19 cellular contexts compared by ENCODE assay signal in genomic region chr12:27575780-27576154, GRCh38. TPM values are rescaled to one million over a fixed set of nuclear protein-coding genes. Genes with fewer than 3 reads are reported as not detected.
A peak's percentile ranks its signal among the peaks of the same experiment; 100 is the strongest.
DNase-seq lines count a peak whose midpoint lies in the region; ATAC-seq and TF ChIP-seq lines count a peak whose summit lies in the region.
"Had no signal": no experiment of that assay in that cellular context is flagged by ENCODE, and none has a peak within 500 bp of the region (broad histone marks: within the 10 kb centered on the region; RNA-seq: fewer than 3 reads in every experiment).

No MANE protein-coding gene starts in this region.

- H3K27ac ChIP-seq in heart left ventricle, result peak overlapping the region in 8 of 12 donors; percentile 20 to 64 (median 36)
- peak overlapping the region; percentile 99 for H3K27ac ChIP-seq in brain microvascular endothelial cell
- no peak overlapping the region for H3K27ac ChIP-seq in Karpas-422 (ENCODE audit: low read length)
- no peak overlapping the region for H3K27ac ChIP-seq in psoas muscle
- H3K27ac ChIP-seq: PC-9, tibial artery, WERI-Rb-1 had no signal

- 12 to 34% (median 23%) methylated on average over 1 of the region's 1 CpG for WGBS in heart left ventricle, 4 donors
- WGBS in psoas muscle, 3 donors, result 48 to 64% (median 56%) methylated on average over 1 of the region's 1 CpG

- no peaks in the 10 kb centered on the region for H3K9me2 ChIP-seq in Karpas-422 (replicated peaks; ENCODE audit: insufficient read depth, low read length)

- H3K9me3 ChIP-seq in heart left ventricle, result no peaks in the 10 kb centered on the region
- no peaks in the 10 kb centered on the region for H3K9me3 ChIP-seq in Karpas-422 (ENCODE audit: low read length)
- H3K9me3 ChIP-seq in psoas muscle, result no peaks in the 10 kb centered on the region
- H3K9me3 ChIP-seq: tibial artery had no signal

- no peak for TF ChIP-seq POLR2A in heart left ventricle (IDR thresholded peaks at IDR 0.05)

- peaks cover 6 to 96% (median 69%) of the 10 kb centered on the region in 12 donors for H3K4me1 ChIP-seq in heart left ventricle
- no peaks in the 10 kb centered on the region for H3K4me1 ChIP-seq in Karpas-422 (ENCODE audit: low read length)
- peaks cover 19% of the 10 kb centered on the region for H3K4me1 ChIP-seq in psoas muscle

- H3K9me3 Mint-ChIP-seq in mesothelial cell of epicardium, result no peaks in the 10 kb centered on the region
- H3K9me3 Mint-ChIP-seq: activated T-helper 2 cell treated with anti-CD3 and anti-CD28 coated beads, Interferon-gamma antibody, Interleukin-2, Interleukin-4, amounts not matched to agents 10 μg/mL and 5 μg/mL and 100 μg/mL, durations not matched to agents 14 hours and 24 hours and 36 hours; CD4-positive, alpha-beta T cell had no signal

- intact Hi-C loops in heart left ventricle (cut with DNase I), result no loop called here
- intact Hi-C loops in Right ventricle myocardium superior (cut with DNase I), result no loop called here
- intact Hi-C loops in psoas muscle (cut with DNase I), result no loop called here

- in situ Hi-C loops in brain microvascular endothelial cell (cut with HindIII; ENCODE audit: low pct_ligation_motif_present, low sequenced_read_pairs), result no loop called here

- H3K36me3 ChIP-seq in heart left ventricle (peaks cover 0 to 18% (median 0%) of the 10 kb centered on the region in 9 donors), brain microvascular endothelial cell (replicated peaks) (peaks cover 17% of the 10 kb centered on the region), Karpas-422 (ENCODE audit: insufficient read depth, low read length) (no peaks in the 10 kb centered on the region), psoas muscle (ENCODE audit: insufficient read depth in 1 of 2, low read depth in 1 of 2) (peaks cover 0 to 9% of the 10 kb centered on the region in 2 donors)
- H3K36me3 ChIP-seq: WERI-Rb-1 had no signal

- peaks cover 28% of the 10 kb centered on the region for H3K4me1 Mint-ChIP-seq in mesothelial cell of epicardium

- no peaks in the 10 kb centered on the region for H4K20me1 ChIP-seq in Karpas-422 (ENCODE audit: insufficient read depth, low read depth, low read length)

- ATAC-seq in heart left ventricle, result no peak
- ATAC-seq in Right ventricle myocardium superior (ENCODE audit: poor library complexity), result no peak
- no peak for ATAC-seq in HG03039 (IDR thresholded peaks at IDR 0.05; ENCODE audit: unreplicated experiment)
- ATAC-seq in HG03571 (IDR thresholded peaks at IDR 0.05; ENCODE audit: unreplicated experiment), result no peak
- no peak for ATAC-seq in psoas muscle
- ATAC-seq: HCT116 had no signal

- DNase-seq in heart left ventricle, result no peak
- DNase-seq in Right ventricle myocardium superior, result no peak
- DNase-seq in brain microvascular endothelial cell, result no peak
- no peak for DNase-seq in mesothelial cell of epicardium (ENCODE audit: low spot score in 2 of 2, unreplicated experiment in 2 of 2)
- no peak for DNase-seq in Karpas-422
- no peak for DNase-seq in psoas muscle
- DNase-seq: amniotic stem cell; CD4-positive, alpha-beta T cell; glutamatergic neuron; NCI-H2081; PC-9; stimulated activated CD4-positive, alpha-beta T cell treated with anti-CD3 and anti-CD28 coated beads, Interleukin-4, amount 100 ng/mL, for 24 hours; stimulated activated CD8-positive, alpha-beta memory T cell treated with anti-CD3 and anti-CD28 coated beads, Interleukin-4, amount 100 ng/mL, for 48 hours; tibial artery had no signal

- no peak overlapping the region for H3K4me3 Mint-ChIP-seq in mesothelial cell of epicardium
- H3K4me3 Mint-ChIP-seq: CD4-positive, alpha-beta T cell had no signal

- H3K4me3 ChIP-seq in heart left ventricle (no peak overlapping the region), brain microvascular endothelial cell (ENCODE audit: low read depth, low read length) (no peak overlapping the region), Karpas-422 (ENCODE audit: low read length) (no peak overlapping the region), psoas muscle (no peak overlapping the region)
- H3K4me3 ChIP-seq: PC-9, tibial artery had no signal

- H3K27ac Mint-ChIP-seq in mesothelial cell of epicardium, result peak overlapping the region; percentile 58
- H3K27ac Mint-ChIP-seq: activated T-helper 2 cell treated with anti-CD3 and anti-CD28 coated beads, Interferon-gamma antibody, Interleukin-2, Interleukin-4, amounts not matched to agents 10 μg/mL and 5 μg/mL and 100 μg/mL, durations not matched to agents 14 hours and 24 hours and 36 hours; CD4-positive, alpha-beta T cell had no signal

- no peak overlapping the region for H3K9ac ChIP-seq in Karpas-422 (ENCODE audit: low read length)

- no peak for TF ChIP-seq CTCF in heart left ventricle (IDR thresholded peaks at IDR 0.05)
- TF ChIP-seq CTCF in brain microvascular endothelial cell (IDR thresholded peaks at IDR 0.05; ENCODE audit: low read depth, low read length, missing control alignments), result no peak
- no peak for TF ChIP-seq CTCF in mesothelial cell of epicardium (IDR thresholded peaks at IDR 0.05; ENCODE audit: unreplicated experiment)
- no peak for TF ChIP-seq CTCF in psoas muscle (IDR thresholded peaks at IDR 0.05)

- peaks cover 17% of the 10 kb centered on the region for H3K36me3 Mint-ChIP-seq in mesothelial cell of epicardium

- H3K27me3 Mint-ChIP-seq in mesothelial cell of epicardium (ENCODE audit: low read depth), result no peaks in the 10 kb centered on the region
- H3K27me3 Mint-ChIP-seq: CD4-positive, alpha-beta T cell had no signal

- no peaks in the 10 kb centered on the region for H3K79me2 ChIP-seq in Karpas-422 (ENCODE audit: low read length)

- H3K4me2 ChIP-seq in Karpas-422 (ENCODE audit: low read depth, low read length, poor library complexity, severe bottlenecking), result no peak overlapping the region
- H3K4me2 ChIP-seq: PC-9 had no signal

- H3K27me3 ChIP-seq in heart left ventricle, result no peaks in the 10 kb centered on the region
- no peaks in the 10 kb centered on the region for H3K27me3 ChIP-seq in brain microvascular endothelial cell (replicated peaks)
- H3K27me3 ChIP-seq in Karpas-422 (ENCODE audit: low read length), result no peaks in the 10 kb centered on the region
- no peaks in the 10 kb centered on the region for H3K27me3 ChIP-seq in psoas muscle (ENCODE audit: insufficient read depth in 3 of 3, low read length in 2 of 3)
- H3K27me3 ChIP-seq: tibial artery had no signal

- no peak overlapping the region for H2AFZ ChIP-seq in Karpas-422 (ENCODE audit: low read length)
- H2AFZ ChIP-seq: PC-9 had no signal

RNA-seq across cellular contexts. Expression of gene PPFIBP1, which starts 51.8 kb away (rescaled TPM):
- total RNA-seq in heart left ventricle, result 100 to 1,000 TPM; 141 to 413 (median 277) TPM
- polyA plus RNA-seq in heart left ventricle, result 10 to 100 TPM; 48.7 to 63.8 TPM
- 292 TPM for total RNA-seq in Right ventricle myocardium superior
- 101 to 105 TPM (median 102 TPM) in 3 replicates for total RNA-seq in mesothelial cell of epicardium
- total RNA-seq in Karpas-422 (2014; rRNA removed; shearing (Covaris generic); ENCODE audit: low replicate concordance), result 1.2 and 3.6 TPM in 2 replicates
- total RNA-seq in psoas muscle, result 10 to 100 TPM; 28.3 to 63.1 (median 29.6) TPM
- 10 to 100 TPM in 1 of 3 donors, 1 to 10 TPM in 2; 5.9 to 11.2 (median 6.3) TPM for polyA plus RNA-seq in psoas muscle

Comparison
In these comparisons a context has a peak if more than half of its experiments do, and no peak if none do; other contexts are left out.
1. H3K27ac ChIP-seq: peak in heart left ventricle (8 of 12) and brain microvascular endothelial cell (single experiment); none in Karpas-422 (single experiment) and psoas muscle (single experiment).